9 cellular contexts compared by ENCODE assay signal in the genomic region with DNA sequence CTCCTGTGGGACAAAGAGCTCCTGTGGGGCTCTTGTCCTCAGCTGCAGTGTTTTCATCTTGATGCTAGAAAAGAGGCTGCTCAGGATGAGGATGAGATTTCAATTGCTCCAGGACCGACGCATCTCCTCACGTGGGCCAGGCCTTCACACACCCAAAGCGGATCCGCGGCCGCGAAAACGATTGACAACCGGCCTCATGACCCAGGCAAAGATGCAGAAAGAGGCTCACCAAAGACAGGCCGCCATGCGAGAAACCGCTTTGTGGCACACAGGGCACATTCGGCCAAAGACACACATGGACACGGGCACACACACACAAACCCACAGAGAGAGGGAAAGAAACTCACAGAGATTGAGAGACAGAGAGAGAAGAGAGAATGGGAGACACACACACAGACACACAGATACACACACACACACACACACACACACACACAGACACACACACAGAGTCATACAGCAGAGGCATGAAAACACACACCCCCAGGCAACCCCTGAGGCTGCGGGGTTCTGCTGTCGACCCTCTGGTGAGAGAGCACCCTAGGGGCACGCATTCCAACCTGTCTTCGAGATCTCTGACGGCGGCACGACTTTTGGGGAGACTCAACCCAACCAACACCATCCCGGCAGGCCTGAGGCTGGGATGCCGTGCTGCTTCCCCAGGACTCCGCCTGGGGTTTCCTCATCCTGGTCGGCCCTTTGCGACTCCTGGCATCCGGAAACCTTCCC.
DNase-seq lines count a peak whose midpoint lies in the region; ATAC-seq and TF ChIP-seq lines count a peak whose summit lies in the region.
"Had no signal": no experiment of that assay in that cellular context is flagged by ENCODE, and none has a peak within 500 bp of the region (broad histone marks: within the 10 kb centered on the region; RNA-seq: fewer than 3 reads in every experiment).

No MANE protein-coding gene starts in this region.

- H3K9ac ChIP-seq in IMR-90 (ENCODE audit: low read depth, low read length), result no peak overlapping the region

- H4K5ac ChIP-seq in IMR-90 (ENCODE audit: low read depth, low read length), result no peak overlapping the region

- BruUV-seq in IMR-90 (replicated peaks; lab: Mats Ljungman, UMichigan), result no TSS peak

- peaks cover 34 to 70% (median 60%) of the 10 kb centered on the region in 4 donors for H3K4me1 Mint-ChIP-seq in naive thymus-derived CD8-positive, alpha-beta T cell

- no peak overlapping the region for H2BK5ac ChIP-seq in IMR-90 (ENCODE audit: low read depth, low read length, poor library complexity, severe bottlenecking)

- peaks cover 0 to 5% (median 0%) of the 10 kb centered on the region in 3 donors for H3K36me3 Mint-ChIP-seq in naive thymus-derived CD8-positive, alpha-beta T cell

- intact Hi-C loops in IMR-90 (cut with micrococcal nuclease), result no loop called here

- peak overlapping the region; percentile 81 for H3K4me2 ChIP-seq in IMR-90 (ENCODE audit: low read depth, low read length)

- no peaks in the 10 kb centered on the region for H3K79me1 ChIP-seq in IMR-90 (ENCODE audit: low read depth in 1 of 2, low read length in 2 of 2)

- H3K4me3 ChIP-seq in AG04450 (ENCODE audit: low read depth, low read length) (peak overlapping the region; percentile 22; the same call in 1 of the 2 replicates), IMR-90 (ENCODE audit: insufficient read depth, low read depth, low read length) (no peak overlapping the region), choroid plexus epithelial cell (ENCODE audit: low read depth, low read length) (peak overlapping the region; percentile 41)

- no peak overlapping the region for H2BK120ac ChIP-seq in IMR-90 (ENCODE audit: low read depth, low read length)

- no peak overlapping the region for H3K18ac ChIP-seq in IMR-90 (ENCODE audit: low read depth, low read length)

- 2% methylated on average over 5 of the region's 28 CpGs; no CpG with 5 or more reads in 1 of the 2 experiments for WGBS in IMR-90 (ENCODE audit: extremely low coverage in 2 of 2, insufficient read length in 1 of 2), 2 experiments

- peaks cover 28 to 81% (median 71%) of the 10 kb centered on the region in 5 donors for H3K27me3 Mint-ChIP-seq in naive thymus-derived CD8-positive, alpha-beta T cell

- no peak overlapping the region for H3K56ac ChIP-seq in IMR-90 (ENCODE audit: extremely low read depth, insufficient read depth, low read length)

- no peaks in the 10 kb centered on the region for H3K36me3 ChIP-seq in IMR-90 (ENCODE audit: control insufficient read depth, insufficient read depth, low read length)
- H3K36me3 ChIP-seq: neutrophil had no signal

- H3K14ac ChIP-seq in IMR-90 (replicated peaks; ENCODE audit: low read depth, low read length), result no peak overlapping the region

- POLR2A ChIA-PET in AG04450 (lab: Yijun Ruan, JAX), result no interaction called here
- POLR2A ChIA-PET in IMR-90 (lab: Charles Lee; ENCODE audit: unreplicated experiment), result no interaction called here
- POLR2A ChIA-PET in naive thymus-derived CD8-positive, alpha-beta T cell (lab: Charles Lee), result no interaction called here

- no peak overlapping the region for H2AK9ac ChIP-seq in IMR-90 (replicated peaks; ENCODE audit: low read depth, low read length, poor library complexity)

- H2AK5ac ChIP-seq in IMR-90 (ENCODE audit: low read depth, low read length), result no peak overlapping the region

- TF ChIP-seq POLR2A in IMR-90 (IDR thresholded peaks at IDR 0.05; ENCODE audit: low read depth, low read length), result no peak

- no peaks in the 10 kb centered on the region for H3K9me1 ChIP-seq in IMR-90 (ENCODE audit: insufficient read depth, low read length)

- in situ Hi-C loops in IMR-90 (cut with MboI; ENCODE audit: low sequenced_read_pairs), result loop anchor here (25.0 kb wide), 3 partner anchors 122 to 878 kb away; partner anchors contain the start of gene APMAP

- CTCF ChIA-PET in AG04450 (lab: Charles Lee) (no interaction called here), IMR-90 (lab: Yijun Ruan, JAX) (no interaction called here)

- peak overlapping the region; percentile 48 to 80 (median 68) for H3K4me3 Mint-ChIP-seq in naive thymus-derived CD8-positive, alpha-beta T cell

- H3K27me3 ChIP-seq in AG04450 (ENCODE audit: control insufficient read depth, insufficient read depth, low read length), result peaks cover 36% of the 10 kb centered on the region
- H3K27me3 ChIP-seq in IMR-90 (ENCODE audit: control insufficient read depth, insufficient read depth, low read length), result peaks cover 19% of the 10 kb centered on the region

- H3K9me3 Mint-ChIP-seq in naive thymus-derived CD8-positive, alpha-beta T cell, result peaks cover 0 to 5% (median 0%) of the 10 kb centered on the region in 9 donors

- H3K9me3 ChIP-seq in AG04450 (ENCODE audit: control insufficient read depth, insufficient read depth, low read length), result peaks cover 4% of the 10 kb centered on the region
- H3K9me3 ChIP-seq in IMR-90 (ENCODE audit: control insufficient read depth, insufficient read depth, low read length), result no peaks in the 10 kb centered on the region
- H3K9me3 ChIP-seq: neutrophil had no signal

- no peak overlapping the region for H4K8ac ChIP-seq in IMR-90 (ENCODE audit: low read depth in 2 of 2, low read length in 2 of 2)

- no peak for ATAC-seq in IMR-90 (ENCODE audit: low read depth)
- no peak for ATAC-seq in naive thymus-derived CD8-positive, alpha-beta T cell
- ATAC-seq in GM19351 (IDR thresholded peaks at IDR 0.05; ENCODE audit: unreplicated experiment), result no peak
- no peak for ATAC-seq in HG03565 (IDR thresholded peaks at IDR 0.05; ENCODE audit: unreplicated experiment)

- no peaks in the 10 kb centered on the region for H3K4me1 ChIP-seq in IMR-90 (ENCODE audit: control insufficient read depth, insufficient read depth, low read length)

- H3K23ac ChIP-seq in IMR-90 (ENCODE audit: low read depth, low read length), result no peak overlapping the region

- no peak for TF ChIP-seq RAD21 in IMR-90 (IDR thresholded peaks at IDR 0.05; ENCODE audit: low read length)

- DNase-seq in AG04450 (ENCODE audit: low read depth, low spot score), result no peak
- no peak for DNase-seq in IMR-90
- no peak for DNase-seq in choroid plexus epithelial cell (ENCODE audit: low read depth)
- no peak for DNase-seq in naive thymus-derived CD8-positive, alpha-beta T cell
- DNase-seq in GM19238 (ENCODE audit: insufficient read length, low spot score), result no peak
- DNase-seq in DMS53 (lab: John Stamatoyannopoulos, UW), result no peak

- H2BK15ac ChIP-seq in IMR-90 (ENCODE audit: low read depth, low read length), result no peak overlapping the region

- TF ChIP-seq CTCF in AG04450 (IDR thresholded peaks at IDR 0.05; ENCODE audit: low read depth, low read length), result no peak
- no peak for TF ChIP-seq CTCF in IMR-90 (conservative IDR thresholded peaks at IDR 0.05; ENCODE audit: low read depth, low read length)
- no peak for TF ChIP-seq CTCF in choroid plexus epithelial cell (conservative IDR thresholded peaks at IDR 0.05; ENCODE audit: low read depth, low read length)

- no peaks in the 10 kb centered on the region for H4K20me1 ChIP-seq in IMR-90 (ENCODE audit: insufficient read depth, low read length)

- peak overlapping the region in 4 of 10 donors; percentile 22 to 92 (median 71) for H3K27ac Mint-ChIP-seq in naive thymus-derived CD8-positive, alpha-beta T cell

- no peak overlapping the region for H4K91ac ChIP-seq in IMR-90 (ENCODE audit: insufficient read depth, low read depth, low read length)

- H3K4ac ChIP-seq in IMR-90 (ENCODE audit: low read depth, low read length), result no peak overlapping the region

- dilution Hi-C loops in IMR-90 (cut with HindIII; ENCODE audit: low sequenced_read_pairs, unreplicated experiment), result no loop called here

- no peak overlapping the region for H2BK20ac ChIP-seq in IMR-90 (ENCODE audit: low read depth, low read length)

- peak overlapping the region; percentile 75 for H2AFZ ChIP-seq in IMR-90 (replicated peaks; ENCODE audit: low read length, poor library complexity)

- no peak overlapping the region for H3K27ac ChIP-seq in AG04450 (ENCODE audit: low read depth, low read length)
- H3K27ac ChIP-seq in IMR-90 (ENCODE audit: insufficient read depth, low read length), result no peak overlapping the region
- H3K27ac ChIP-seq: neutrophil had no signal

TF ChIP-seq in IMR-90, 13 proteins besides CTCF, POLR2A, EP300 and RAD21:
- TF ChIP-seq FOS (IDR thresholded peaks at IDR 0.05; ENCODE audit: low read depth, low read length), result no peak
- TF ChIP-seq, protein P1, sequence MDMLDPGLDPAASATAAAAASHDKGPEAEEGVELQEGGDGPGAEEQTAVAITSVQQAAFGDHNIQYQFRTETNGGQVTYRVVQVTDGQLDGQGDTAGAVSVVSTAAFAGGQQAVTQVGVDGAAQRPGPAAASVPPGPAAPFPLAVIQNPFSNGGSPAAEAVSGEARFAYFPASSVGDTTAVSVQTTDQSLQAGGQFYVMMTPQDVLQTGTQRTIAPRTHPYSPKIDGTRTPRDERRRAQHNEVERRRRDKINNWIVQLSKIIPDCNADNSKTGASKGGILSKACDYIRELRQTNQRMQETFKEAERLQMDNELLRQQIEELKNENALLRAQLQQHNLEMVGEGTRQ (IDR thresholded peaks at IDR 0.05; ENCODE audit: low read depth, low read length), result no peak
- TF ChIP-seq MAZ (IDR thresholded peaks at IDR 0.05; ENCODE audit: borderline replicate concordance, low read depth, low read length), result no peak
- no peak for TF ChIP-seq ELK1 (IDR thresholded peaks at IDR 0.05; ENCODE audit: borderline replicate concordance, low read depth, low read length)
- TF ChIP-seq RCOR1 (IDR thresholded peaks at IDR 0.05; ENCODE audit: insufficient replicate concordance, low read length), result no peak
- no peak for TF ChIP-seq BHLHE40 (IDR thresholded peaks at IDR 0.05; ENCODE audit: low read depth, low read length)
- TF ChIP-seq RFX5 (IDR thresholded peaks at IDR 0.05; ENCODE audit: low read depth, low read length), result no peak
